ENCODE assay signal across 29 cellular contexts in genomic region chr9:13318027-13318426, GRCh38.
"Had no signal": no experiment of that assay in that cellular context is flagged by ENCODE, and none has a peak within 500 bp of the region (broad histone marks: within the 10 kb centered on the region; RNA-seq: fewer than 3 reads in every experiment).

No MANE protein-coding gene starts in this region.

- H3K27ac ChIP-seq: colonic mucosa, coronary artery, dorsolateral prefrontal cortex, epithelial cell of prostate, esophagus muscularis mucosa, esophagus squamous epithelium, foreskin keratinocyte, gastrocnemius medialis, gastroesophageal sphincter, heart left ventricle, heart right ventricle had no signal

- H3K4me3 Mint-ChIP-seq: dendritic cell treated with granulocyte-macrophage colony-stimulating factor and Interleukin-4, amounts not matched to agents 40 ng/mL and 50 ng/mL, for 4 days; effector memory CD8-positive, alpha-beta T cell; endodermal cell had no signal

- H3K9me3 ChIP-seq: colonic mucosa, esophagus squamous epithelium had no signal

- H3K36me3 ChIP-seq: colonic mucosa, esophagus muscularis mucosa, esophagus squamous epithelium, gastrocnemius medialis, gastroesophageal sphincter, heart left ventricle, heart right ventricle had no signal

- DNase-seq: colonic mucosa; cortex of kidney; dermis blood vessel endothelial cell; dorsolateral prefrontal cortex; effector CD4-positive, alpha-beta T cell; effector CD8-positive, alpha-beta T cell; effector memory CD4-positive, alpha-beta T cell; effector memory CD8-positive, alpha-beta T cell; endodermal cell; erythroblast; esophagus squamous epithelium; foreskin fibroblast; foreskin keratinocyte; foreskin melanocyte; gastrocnemius medialis; glutamatergic neuron; head of caudate nucleus; heart left ventricle; heart right ventricle had no signal

- H3K4me1 Mint-ChIP-seq: endodermal cell had no signal

- H3K27ac Mint-ChIP-seq: dendritic cell treated with granulocyte-macrophage colony-stimulating factor and Interleukin-4, amounts not matched to agents 40 ng/mL and 50 ng/mL, for 4 days; effector memory CD8-positive, alpha-beta T cell; endodermal cell had no signal

- H3K4me1 ChIP-seq: colonic mucosa, esophagus muscularis mucosa, esophagus squamous epithelium, foreskin keratinocyte, gastrocnemius medialis, gastroesophageal sphincter, heart right ventricle had no signal

- H3K4me3 ChIP-seq: colonic mucosa, coronary artery, dorsolateral prefrontal cortex, esophagus muscularis mucosa, esophagus squamous epithelium, gastrocnemius medialis, gastroesophageal sphincter, heart left ventricle, heart right ventricle had no signal

- FAIRE-seq: colon, endometrium, endothelial cell of umbilical vein, frontal cortex had no signal

- ATAC-seq: effector memory CD8-positive, alpha-beta T cell; esophagus mucosa; foreskin keratinocyte; gastrocnemius medialis; gastroesophageal sphincter; heart left ventricle; heart right ventricle had no signal

- H3K27me3 ChIP-seq: colonic mucosa, esophagus muscularis mucosa, esophagus squamous epithelium, foreskin keratinocyte, gastrocnemius medialis, gastroesophageal sphincter, heart left ventricle, heart right ventricle had no signal

- H3K27me3 Mint-ChIP-seq: dendritic cell treated with granulocyte-macrophage colony-stimulating factor and Interleukin-4, amounts not matched to agents 40 ng/mL and 50 ng/mL, for 4 days; effector memory CD8-positive, alpha-beta T cell had no signal
